ENCODE assay signal across 20 cellular contexts in genomic region chr13:64716936-64717335, GRCh38.
"Had no signal": no experiment of that assay in that cellular context is flagged by ENCODE, and none has a peak within 500 bp of the region (broad histone marks: within the 10 kb centered on the region; RNA-seq: fewer than 3 reads in every experiment).

No MANE protein-coding gene starts in this region.

- H3K27ac ChIP-seq: colonic mucosa, dorsolateral prefrontal cortex, esophagus squamous epithelium, gastrocnemius medialis, vagina had no signal

- FAIRE-seq: bronchial epithelial cell, islet of Langerhans had no signal

- H3K36me3 ChIP-seq: colonic mucosa, esophagus squamous epithelium, gastrocnemius medialis, vagina had no signal

- ATAC-seq: activated CD4-positive, alpha-beta T cell treated with anti-CD3 and anti-CD28 coated beads for 36 hours; activated T-cell treated with anti-CD3 and anti-CD28 coated beads, Interleukin-2, amount 50 U/mL, for 4 hours; gastrocnemius medialis; left cardiac atrium; sciatic nerve; stimulated activated memory B cell treated with anti-CD40 and anti-IgM and Interleukin-4, amounts not matched to agents 10 μg/mL and 1 μg/mL and 100 μg/mL, for 72 hours had no signal

- H3K4me2 ChIP-seq: smooth muscle cell had no signal

- H3K27me3 ChIP-seq: colonic mucosa, esophagus squamous epithelium, gastrocnemius medialis, vagina had no signal

- H3K4me3 ChIP-seq: colonic mucosa, dorsolateral prefrontal cortex, esophagus squamous epithelium, gastrocnemius medialis, smooth muscle cell, vagina had no signal

- DNase-seq: activated CD4-positive, alpha-beta T cell treated with anti-CD3 and anti-CD28 coated beads for 36 hours; activated CD4-positive, alpha-beta T cell treated with anti-CD3 and anti-CD28 coated beads, Interleukin-2, amount 50 U/mL, for 4 hours; activated CD8-positive, alpha-beta memory T cell treated with anti-CD3 and anti-CD28 coated beads for 24 hours; activated CD8-positive, alpha-beta memory T cell treated with anti-CD3 and anti-CD28 coated beads, Interleukin-2, amount 50 U/mL, for 48 hours; activated naive CD4-positive, alpha-beta T cell treated with Interleukin-2 at 50 U/mL for 16 hours; activated naive CD8-positive, alpha-beta T cell treated with anti-CD3 and anti-CD28 coated beads for 36 hours; activated T-cell treated with anti-CD3 and anti-CD28 coated beads, Interleukin-2, amount 50 U/mL, for 4 hours; colonic mucosa; dorsolateral prefrontal cortex; esophagus squamous epithelium; gastrocnemius medialis; left cardiac atrium; mesenchymal stem cell; stimulated activated CD4-positive, alpha-beta T cell treated with anti-CD3 and anti-CD28 coated beads, Interleukin-15, amount 100 ng/mL, for 24 hours had no signal

- H3K9me3 ChIP-seq: colonic mucosa, gastrocnemius medialis, vagina had no signal

- H3K4me1 ChIP-seq: colonic mucosa, esophagus squamous epithelium, gastrocnemius medialis, vagina had no signal
